9 cellular contexts compared by ENCODE assay signal in genomic region chr2:240690421-240691074, GRCh38. TPM values are rescaled to one million over a fixed set of nuclear protein-coding genes. Genes with fewer than 3 reads are reported as not detected.
"Had no signal": no experiment of that assay in that cellular context is flagged by ENCODE, and none has a peak within 500 bp of the region (broad histone marks: within the 10 kb centered on the region; RNA-seq: fewer than 3 reads in every experiment).

No MANE protein-coding gene starts in this region.

RNA-seq across cellular contexts. Expression of gene AQP12A, which starts 1.1 kb away (rescaled TPM):
- total RNA-seq: activated CD8-positive, alpha-beta memory T cell treated with anti-CD3 and anti-CD28 coated beads for 36 hours; esophagus mucosa; left lung; mucosa of gallbladder; natural killer cell treated with Interleukin-12 subunit alpha and Interleukin-12 subunit beta and Interleukin-15 and Interleukin-18, amount 100 ng/mL, for 72 hours; progenitor cell of endocrine pancreas; right atrium auricular region; skeletal muscle tissue; WTC11 had no signal

RNA-seq across cellular contexts. Expression of gene AQP12B, which starts 7.9 kb away (rescaled TPM):
- total RNA-seq: activated CD8-positive, alpha-beta memory T cell treated with anti-CD3 and anti-CD28 coated beads for 36 hours; esophagus mucosa; left lung; mucosa of gallbladder; natural killer cell treated with Interleukin-12 subunit alpha and Interleukin-12 subunit beta and Interleukin-15 and Interleukin-18, amount 100 ng/mL, for 72 hours; progenitor cell of endocrine pancreas; right atrium auricular region; skeletal muscle tissue; WTC11 had no signal
